20 cellular contexts compared by ENCODE assay signal in genomic region chr1:111471538-111471937, GRCh38. TPM values are rescaled to one million over a fixed set of nuclear protein-coding genes. Genes with fewer than 3 reads are reported as not detected.
DNase-seq lines count a peak whose midpoint lies in the region; ATAC-seq, FAIRE-seq and TF ChIP-seq lines count a peak whose summit lies in the region.
"Had no signal": no experiment of that assay in that cellular context is flagged by ENCODE, and none has a peak within 500 bp of the region (broad histone marks: within the 10 kb centered on the region; RNA-seq: fewer than 3 reads in every experiment).

No MANE protein-coding gene starts in this region.

- no peaks in the 10 kb centered on the region for H3K79me2 ChIP-seq in K562 (ENCODE audit: control insufficient read depth, insufficient read depth, low read length)

- no peak for TF ChIP-seq CTCF in liver (IDR thresholded peaks at IDR 0.05; ENCODE audit: low read depth, low read length, missing input control)
- no peak for TF ChIP-seq CTCF in right lobe of liver (IDR thresholded peaks at IDR 0.05)
- TF ChIP-seq CTCF in K562 (IDR thresholded peaks at IDR 0.05 in 2 of 3, conservative IDR thresholded peaks at IDR 0.05 in 1 of 3; ENCODE audit: insufficient read depth in 2 of 3, low read depth in 1 of 3, low read length in 3 of 3): no peak
- TF ChIP-seq CTCF in neutrophil (IDR thresholded peaks at IDR 0.05): no peak

- no peaks in the 10 kb centered on the region for H3K27me3 ChIP-seq in liver (ENCODE audit: control insufficient read depth in 4 of 4, insufficient read depth in 4 of 4, low read length in 3 of 4)
- H3K27me3 ChIP-seq in right lobe of liver: no peaks in the 10 kb centered on the region
- no peaks in the 10 kb centered on the region for H3K27me3 ChIP-seq in K562 (ENCODE audit: control insufficient read depth in 2 of 2, insufficient read depth in 2 of 2, low read length in 2 of 2)
- H3K27me3 ChIP-seq in neutrophil: no peaks in the 10 kb centered on the region
- H3K27me3 ChIP-seq: neural progenitor cell had no signal

- H3K4me1 ChIP-seq in liver (ENCODE audit: control insufficient read depth in 4 of 4, insufficient read depth in 4 of 4, low read length in 3 of 4) (no peaks in the 10 kb centered on the region), right lobe of liver (no peaks in the 10 kb centered on the region), K562 (replicated peaks in 1 of 2; ENCODE audit: control insufficient read depth in 2 of 2, insufficient read depth in 2 of 2, low read length in 2 of 2) (peaks cover 2 to 24% of the 10 kb centered on the region in 2 experiments; a peak in 3 of 5 replicates), neutrophil (ENCODE audit: control insufficient read depth in 1 of 2, insufficient read depth in 1 of 2, low read depth in 1 of 2, low read length in 1 of 2) (peaks cover 70 to 72% of the 10 kb centered on the region in 2 experiments)
- H3K4me1 ChIP-seq: neural progenitor cell had no signal

- H3K9me3 ChIP-seq in liver (ENCODE audit: control insufficient read depth in 4 of 4, low read length in 3 of 4): no peaks in the 10 kb centered on the region
- H3K9me3 ChIP-seq in right lobe of liver: no peaks in the 10 kb centered on the region
- no peaks in the 10 kb centered on the region for H3K9me3 ChIP-seq in K562 (replicated peaks; ENCODE audit: control insufficient read depth, insufficient read depth, low read depth, low read length)
- no peaks in the 10 kb centered on the region for H3K9me3 ChIP-seq in neutrophil

- POLR2A ChIA-PET in K562 (lab: Yijun Ruan, JAX): interaction anchor here (0.5 kb wide), 1 partner anchor 187 kb away, joined by 3 read pairs; no protein-coding TSS in a partner anchor

- TF ChIP-seq POLR2A in right lobe of liver (IDR thresholded peaks at IDR 0.05): no peak
- no peak for TF ChIP-seq POLR2A in K562 (conservative IDR thresholded peaks at IDR 0.05)

- H3K9me1 ChIP-seq in K562 (ENCODE audit: control insufficient read depth, insufficient read depth, low read length): no peaks in the 10 kb centered on the region

- DNase-seq in right lobe of liver (no peak), K562 (ENCODE audit: extremely low read depth in 1 of 4, low spot score in 3 of 4) (no peak), SHP77 (lab: John Stamatoyannopoulos, UW) (no peak), T-helper 2 cell (no peak)
- DNase-seq in stimulated activated CD4-positive, alpha-beta T cell treated with anti-CD3 and anti-CD28 coated beads, Interleukin-4, amount 100 ng/mL, for 1 hour: no peak
- DNase-seq: cortex of kidney, H7, NCI-H1436, NCI-H2171, NCI-H524 had no signal

- TF ChIP-seq EP300 in K562 (IDR thresholded peaks at IDR 0.05; ENCODE audit: low read length): no peak

- no peak overlapping the region for H3K4me2 ChIP-seq in K562 (ENCODE audit: insufficient read depth, low read length)
- H3K4me2 ChIP-seq: neural progenitor cell had no signal

- H3K36me3 ChIP-seq in liver (ENCODE audit: control insufficient read depth in 4 of 4, insufficient read depth in 3 of 4, low read depth in 1 of 4, low read length in 3 of 4) (peaks cover 0 to 34% (median 22%) of the 10 kb centered on the region in 4 donors), right lobe of liver (peaks cover 0 to 26% (median under 1%) of the 10 kb centered on the region in 4 donors), K562 (ENCODE audit: control insufficient read depth, insufficient read depth, low read length) (peaks cover 33% of the 10 kb centered on the region; the same call in 2 of the 3 replicates), neutrophil (no peaks in the 10 kb centered on the region)
- H3K36me3 ChIP-seq: neural progenitor cell had no signal

- H3K27ac ChIP-seq in liver (ENCODE audit: low read depth in 1 of 2, low read length in 2 of 2) (peak overlapping the region; percentile 53 to 56), right lobe of liver (peak overlapping the region in 1 of 3 donors; percentile 44), K562 (ENCODE audit: extremely low read depth, low read depth, low read length) (no peak overlapping the region), neutrophil (peak overlapping the region; percentile 97)
- H3K27ac ChIP-seq: neural progenitor cell had no signal

- CTCF ChIA-PET in K562 (lab: Yijun Ruan, JAX; ENCODE audit: low intra/inter-chr PET ratio): no interaction called here

- H2AFZ ChIP-seq in K562 (ENCODE audit: low read depth, low read length): no peak overlapping the region
- H2AFZ ChIP-seq: neural progenitor cell had no signal

- WGBS in liver: 95% methylated on average over 3 of the region's 3 CpGs
- WGBS in right lobe of liver (ENCODE audit: insufficient coverage, low coverage, low lambda C conversion rate, missing lambda C conversion rate): 77% methylated on average over 3 of the region's 3 CpGs
- WGBS in K562 (ENCODE audit: insufficient coverage, low coverage, missing lambda C conversion rate): 95% methylated on average over 3 of the region's 3 CpGs

- ATAC-seq in right lobe of liver (no peak), K562 (no peak), HG02571 (IDR thresholded peaks at IDR 0.05; ENCODE audit: unreplicated experiment) (no peak)

- in situ Hi-C loops in K562 (cut with MboI): no loop called here

- H3K9ac ChIP-seq in liver (ENCODE audit: low read depth in 1 of 2, low read length in 2 of 2) (no peak overlapping the region), K562 (ENCODE audit: insufficient read depth in 1 of 2, low read depth in 2 of 2, low read length in 2 of 2) (no peak overlapping the region)
- H3K9ac ChIP-seq: neural progenitor cell had no signal

- no peak for TF ChIP-seq RAD21 in liver (IDR thresholded peaks at IDR 0.05)
- TF ChIP-seq RAD21 in K562 (CRISPR knock-in tag; conservative IDR thresholded peaks at IDR 0.05 in 1 of 2, IDR thresholded peaks at IDR 0.05 in 1 of 2): no peak

- no peaks in the 10 kb centered on the region; the same call in 1 of the 2 replicates for H4K20me1 ChIP-seq in K562 (replicated peaks; ENCODE audit: control insufficient read depth, insufficient read depth, low read length)

- no TSS peak for BruUV-seq in K562 (replicated peaks; lab: Mats Ljungman, UMichigan)

- intact Hi-C loops in right lobe of liver (cut with DNase I) (no loop called here), K562 (cut with micrococcal nuclease) (no loop called here)

- no peak overlapping the region for H3K4me3 ChIP-seq in liver (ENCODE audit: low read depth in 1 of 3, low read length in 3 of 3)
- no peak overlapping the region for H3K4me3 ChIP-seq in right lobe of liver
- no peak overlapping the region for H3K4me3 ChIP-seq in K562
- H3K4me3 ChIP-seq in neutrophil (ENCODE audit: low read depth in 1 of 2, low read length in 1 of 2): peak overlapping the region; percentile 35 to 51
- H3K4me3 ChIP-seq: neural progenitor cell had no signal

- no peak for FAIRE-seq in K562 (lab: Jason Lieb, UNC)
- FAIRE-seq: A204.1 had no signal

RNA-seq across cellular contexts. Expression of gene C1orf162, which starts 2.2 kb away (rescaled TPM):
- total RNA-seq in liver (1 to 10 TPM; 4.0 to 6.4 TPM), right lobe of liver (10 to 100 TPM in 2 of 6 experiments, 1 to 10 TPM in 4; 6.1 to 16.9 (median 9.3) TPM), K562 (2014; rRNA removed) (0.45 and 0.65 TPM in 2 replicates), K562 (2014; rRNA removed; fragmentation: Illumina TruSeq; extraction: Trizol) (0.99 and 1.1 TPM in 2 replicates), K562 (2015; rRNA removed; fragmentation: Illumina TruSeq; extraction: Trizol) (0.90 and 1.3 TPM in 2 replicates), K562 (2021) (0.72 and 1.2 TPM in 2 replicates)
- polyA plus RNA-seq in liver (10 to 100 TPM; 14.4 to 16.3 TPM), K562 (2011; rRNA removed) (2.7 and 4.2 TPM in 2 replicates), K562 (2014; fragmentation: Illumina TruSeq; extraction: Trizol) (1.7 and 1.9 TPM in 2 replicates), K562 (2014; fragmentation: Nextera tagmentation; extraction: Ambion mirVana) (under 1 TPM; 0.48 to 0.76 TPM), K562 (2014; rRNA removed) (1.3 and 1.8 TPM in 2 replicates)
- 2.9 and 9.0 TPM in 2 replicates for total RNA-seq in K562 (2011; cell fraction: chromatin; rRNA removed; ENCODE audit: low replicate concordance)
- 1.2 and 3.2 TPM in 2 replicates for total RNA-seq in K562 (2011; cell fraction: nucleolus; rRNA removed)
- total RNA-seq in K562 (2011; cell fraction: nucleoplasm; rRNA removed): 4.1 and 4.7 TPM in 2 replicates
- 0.91 and 2.6 TPM in 2 replicates for polyA plus RNA-seq in K562 (2011; cell fraction: cytosol; rRNA removed)
- polyA plus RNA-seq in K562 (2011; cell fraction: nucleus; rRNA removed): 14.7 and 27.0 TPM in 2 replicates
- polyA plus RNA-seq in K562 (2012): 0.95 and 2.6 TPM in 2 replicates
- polyA minus RNA-seq in K562 (2011; rRNA and poly(A)+ RNA removed): 1.2 and 3.8 TPM in 2 replicates
- 1.0 TPM in 1 of 2 replicates, not detected in the other for polyA minus RNA-seq in K562 (2011; cell fraction: cytosol; rRNA and poly(A)+ RNA removed)
- polyA minus RNA-seq in K562 (2011; cell fraction: nucleus; rRNA and poly(A)+ RNA removed): 2.3 and 4.9 TPM in 2 replicates

RNA-seq across cellular contexts. Expression of gene ATP5PB, which starts 22.3 kb away (rescaled TPM):
- 100 to 1,000 TPM; 143 to 212 TPM for total RNA-seq in liver
- 100 to 1,000 TPM; 234 to 257 TPM for polyA plus RNA-seq in liver
- 100 to 1,000 TPM; 128 to 152 (median 148) TPM for total RNA-seq in right lobe of liver
- 30.9 and 50.4 TPM in 2 replicates for total RNA-seq in K562 (2011; cell fraction: chromatin; rRNA removed; ENCODE audit: low replicate concordance)
- 36.7 and 51.9 TPM in 2 replicates for total RNA-seq in K562 (2011; cell fraction: nucleolus; rRNA removed)
- total RNA-seq in K562 (2011; cell fraction: nucleoplasm; rRNA removed): 51.1 and 70.5 TPM in 2 replicates
- total RNA-seq in K562 (2014; rRNA removed): 727 and 890 TPM in 2 replicates
- 1,061 and 1,110 TPM in 2 replicates for total RNA-seq in K562 (2014; rRNA removed; fragmentation: Illumina TruSeq; extraction: Trizol)
- 1,044 and 1,100 TPM in 2 replicates for total RNA-seq in K562 (2015; rRNA removed; fragmentation: Illumina TruSeq; extraction: Trizol)
- total RNA-seq in K562 (2021): 651 and 736 TPM in 2 replicates
- 1,020 and 1,271 TPM in 2 replicates for polyA plus RNA-seq in K562 (2011; rRNA removed)
- 438 and 690 TPM in 2 replicates for polyA plus RNA-seq in K562 (2011; cell fraction: cytosol; rRNA removed)
- polyA plus RNA-seq in K562 (2011; cell fraction: nucleus; rRNA removed): 132 and 238 TPM in 2 replicates
- 643 and 784 TPM in 2 replicates for polyA plus RNA-seq in K562 (2012)
- polyA plus RNA-seq in K562 (2014; fragmentation: Illumina TruSeq; extraction: Trizol): 896 and 1,028 TPM in 2 replicates
- 1,000 to 10,000 TPM; 2,499 to 2,735 TPM for polyA plus RNA-seq in K562 (2014; fragmentation: Nextera tagmentation; extraction: Ambion mirVana)
- 1,033 and 1,042 TPM in 2 replicates for polyA plus RNA-seq in K562 (2014; rRNA removed)
- 658 and 670 TPM in 2 replicates for polyA minus RNA-seq in K562 (2011; rRNA and poly(A)+ RNA removed)
- 238 and 250 TPM in 2 replicates for polyA minus RNA-seq in K562 (2011; cell fraction: cytosol; rRNA and poly(A)+ RNA removed)
- 15.9 and 51.3 TPM in 2 replicates for polyA minus RNA-seq in K562 (2011; cell fraction: nucleus; rRNA and poly(A)+ RNA removed)

RNA-seq across cellular contexts. Expression of gene WDR77, which starts 22.5 kb away (rescaled TPM):
- 10 to 100 TPM; 12.7 to 21.9 TPM for total RNA-seq in liver
- 10 to 100 TPM; 17.9 to 25.3 TPM for polyA plus RNA-seq in liver
- total RNA-seq in right lobe of liver: 10 to 100 TPM; 11.4 to 27.3 (median 14.0) TPM
- total RNA-seq in K562 (2011; cell fraction: chromatin; rRNA removed; ENCODE audit: low replicate concordance): 55.5 and 146 TPM in 2 replicates
- 105 and 113 TPM in 2 replicates for total RNA-seq in K562 (2011; cell fraction: nucleolus; rRNA removed)
- 67.2 and 95.3 TPM in 2 replicates for total RNA-seq in K562 (2011; cell fraction: nucleoplasm; rRNA removed)
- 68.1 and 89.8 TPM in 2 replicates for total RNA-seq in K562 (2014; rRNA removed)
- 72.4 and 78.5 TPM in 2 replicates for total RNA-seq in K562 (2014; rRNA removed; fragmentation: Illumina TruSeq; extraction: Trizol)
- 74.2 and 75.3 TPM in 2 replicates for total RNA-seq in K562 (2015; rRNA removed; fragmentation: Illumina TruSeq; extraction: Trizol)
- 92.3 and 94.4 TPM in 2 replicates for total RNA-seq in K562 (2021)
- polyA plus RNA-seq in K562 (2011; rRNA removed): 160 and 174 TPM in 2 replicates
- 141 and 162 TPM in 2 replicates for polyA plus RNA-seq in K562 (2011; cell fraction: cytosol; rRNA removed)
- 336 and 420 TPM in 2 replicates for polyA plus RNA-seq in K562 (2011; cell fraction: nucleus; rRNA removed)
- polyA plus RNA-seq in K562 (2012): 49.8 and 86.5 TPM in 2 replicates
- 101 and 116 TPM in 2 replicates for polyA plus RNA-seq in K562 (2014; fragmentation: Illumina TruSeq; extraction: Trizol)
- polyA plus RNA-seq in K562 (2014; fragmentation: Nextera tagmentation; extraction: Ambion mirVana): 10 to 100 TPM; 20.6 to 31.0 TPM
- polyA plus RNA-seq in K562 (2014; rRNA removed): 68.3 and 76.3 TPM in 2 replicates
- 97.4 and 135 TPM in 2 replicates for polyA minus RNA-seq in K562 (2011; rRNA and poly(A)+ RNA removed)
- 54.2 and 76.3 TPM in 2 replicates for polyA minus RNA-seq in K562 (2011; cell fraction: cytosol; rRNA and poly(A)+ RNA removed)
- 42.7 and 50.2 TPM in 2 replicates for polyA minus RNA-seq in K562 (2011; cell fraction: nucleus; rRNA and poly(A)+ RNA removed)

RNA-seq across cellular contexts. Expression of gene ADORA3, which starts 31.9 kb away (rescaled TPM):
- 1 to 10 TPM; 2.3 to 4.0 TPM for total RNA-seq in liver
- 1 to 10 TPM in 1 of 2 donors, under 1 TPM in 1; 0.97 to 5.6 TPM for polyA plus RNA-seq in liver
- 1 to 10 TPM; 2.7 to 6.3 (median 3.9) TPM for total RNA-seq in right lobe of liver
- not detected in 2 replicates for total RNA-seq in K562 (2011; cell fraction: chromatin; rRNA removed; ENCODE audit: low replicate concordance)
- total RNA-seq in K562 (2011; cell fraction: nucleolus; rRNA removed): not detected in 2 replicates
- not detected in 2 replicates for total RNA-seq in K562 (2011; cell fraction: nucleoplasm; rRNA removed)
- 0.08 TPM in 1 of 2 replicates, not detected in the other for total RNA-seq in K562 (2014; rRNA removed)
- 0.26 TPM in 1 of 2 replicates, not detected in the other for total RNA-seq in K562 (2014; rRNA removed; fragmentation: Illumina TruSeq; extraction: Trizol)
- 0.19 and 0.33 TPM in 2 replicates for total RNA-seq in K562 (2015; rRNA removed; fragmentation: Illumina TruSeq; extraction: Trizol)
- total RNA-seq in K562 (2021): not detected in 2 replicates
- polyA plus RNA-seq in K562 (2011; rRNA removed): 0.13 and 0.19 TPM in 2 replicates
- 0.04 and 0.09 TPM in 2 replicates for polyA plus RNA-seq in K562 (2011; cell fraction: cytosol; rRNA removed)
- 0.18 TPM in 1 of 2 replicates, not detected in the other for polyA plus RNA-seq in K562 (2011; cell fraction: nucleus; rRNA removed)
- 0.43 and 0.48 TPM in 2 replicates for polyA plus RNA-seq in K562 (2012)
- polyA plus RNA-seq in K562 (2014; fragmentation: Illumina TruSeq; extraction: Trizol): 0.12 TPM in 2 replicates
- under 1 TPM; 0.20 to 0.35 TPM for polyA plus RNA-seq in K562 (2014; fragmentation: Nextera tagmentation; extraction: Ambion mirVana)
- 0.09 TPM in 1 of 2 replicates, not detected in the other for polyA plus RNA-seq in K562 (2014; rRNA removed)
- polyA minus RNA-seq in K562 (2011; rRNA and poly(A)+ RNA removed): 0.35 TPM in 1 of 2 replicates, not detected in the other
- polyA minus RNA-seq in K562 (2011; cell fraction: cytosol; rRNA and poly(A)+ RNA removed): not detected in 2 replicates
- polyA minus RNA-seq in K562 (2011; cell fraction: nucleus; rRNA and poly(A)+ RNA removed): not detected in 2 replicates
- total RNA-seq: activated CD8-positive, alpha-beta memory T cell treated with anti-CD3 and anti-CD28 coated beads for 36 hours; activated naive CD4-positive, alpha-beta T cell treated with anti-CD3 and anti-CD28 coated beads for 36 hours; fibroblast of lung; H7; MCF 10A; pulmonary artery endothelial cell had no signal
- polyA plus RNA-seq: fibroblast of lung had no signal

RNA-seq across cellular contexts. Expression of gene TMIGD3, which starts 31.9 kb away (rescaled TPM):
- total RNA-seq in liver: 1 to 10 TPM; 2.6 to 5.7 TPM
- polyA plus RNA-seq in liver: 1 to 10 TPM; 3.4 to 5.9 TPM
- total RNA-seq in right lobe of liver: 1 to 10 TPM; 2.4 to 9.7 (median 5.8) TPM
- not detected in 2 replicates for total RNA-seq in K562 (2011; cell fraction: chromatin; rRNA removed; ENCODE audit: low replicate concordance)
- total RNA-seq in K562 (2011; cell fraction: nucleolus; rRNA removed): not detected in 2 replicates
- not detected in 2 replicates for total RNA-seq in K562 (2011; cell fraction: nucleoplasm; rRNA removed)
- not detected in 2 replicates for total RNA-seq in K562 (2014; rRNA removed)
- not detected in 2 replicates for total RNA-seq in K562 (2014; rRNA removed; fragmentation: Illumina TruSeq; extraction: Trizol)
- total RNA-seq in K562 (2015; rRNA removed; fragmentation: Illumina TruSeq; extraction: Trizol): 0.11 TPM in 1 of 2 replicates, not detected in the other
- 0.13 TPM in 1 of 2 replicates, not detected in the other for total RNA-seq in K562 (2021)
- polyA plus RNA-seq in K562 (2011; rRNA removed): not detected in 2 replicates
- not detected in 2 replicates for polyA plus RNA-seq in K562 (2011; cell fraction: cytosol; rRNA removed)
- polyA plus RNA-seq in K562 (2011; cell fraction: nucleus; rRNA removed): not detected in 2 replicates
- polyA plus RNA-seq in K562 (2012): not detected in 2 replicates
- not detected in 2 replicates for polyA plus RNA-seq in K562 (2014; fragmentation: Illumina TruSeq; extraction: Trizol)
- polyA plus RNA-seq in K562 (2014; fragmentation: Nextera tagmentation; extraction: Ambion mirVana): under 1 TPM in 1 of 2 experiments, not detected in 1; 0.11 TPM
- polyA plus RNA-seq in K562 (2014; rRNA removed): not detected in 2 replicates
- polyA minus RNA-seq in K562 (2011; rRNA and poly(A)+ RNA removed): not detected in 2 replicates
- not detected in 2 replicates for polyA minus RNA-seq in K562 (2011; cell fraction: cytosol; rRNA and poly(A)+ RNA removed)
- polyA minus RNA-seq in K562 (2011; cell fraction: nucleus; rRNA and poly(A)+ RNA removed): not detected in 2 replicates
- total RNA-seq: activated naive CD4-positive, alpha-beta T cell treated with anti-CD3 and anti-CD28 coated beads for 36 hours; fibroblast of lung; MCF 10A; pulmonary artery endothelial cell had no signal
- polyA plus RNA-seq: fibroblast of lung had no signal

Comparison
In these comparisons a context has a peak if more than half of its experiments do, and no peak if none do; other contexts are left out.
1. H3K4me3 ChIP-seq: peak in neutrophil (2 of 2); none in liver (0 of 3), right lobe of liver (0 of 3) and K562 (single experiment).